18 cellular contexts compared by ENCODE assay signal in genomic region chr10:97961979-97962378, GRCh38.
DNase-seq lines count a peak whose midpoint lies in the region; ATAC-seq and TF ChIP-seq lines count a peak whose summit lies in the region.
"Had no signal": no experiment of that assay in that cellular context is flagged by ENCODE, and none has a peak within 500 bp of the region (broad histone marks: within the 10 kb centered on the region; RNA-seq: fewer than 3 reads in every experiment).

No MANE protein-coding gene starts in this region.

- peak; percentile 92 for ATAC-seq in left lung
- ATAC-seq in HG02840 (IDR thresholded peaks at IDR 0.05; ENCODE audit: low FRiP score, unreplicated experiment) = no peak
- ATAC-seq in activated CD8-positive, alpha-beta T cell treated with anti-CD3 and anti-CD28 coated beads, Interleukin-2, amount 10 ng/mL, durations not matched to agents 7 days and 5 days = no peak
- ATAC-seq: SK-N-SH treated with all-trans-retinoic acid at 6 μM for 48 hours had no signal

- peaks cover 0 to 61% of the 10 kb centered on the region in 2 donors for H3K27me3 ChIP-seq in left lung

- H3K27me3 Mint-ChIP-seq in activated CD8-positive, alpha-beta T cell treated with anti-CD3 and anti-CD28 coated beads, Interleukin-2, amount 10 ng/mL, durations not matched to agents 7 days and 5 days (ENCODE audit: low read depth) = peaks cover 11% of the 10 kb centered on the region

- no peaks in the 10 kb centered on the region for H3K36me3 Mint-ChIP-seq in activated CD8-positive, alpha-beta T cell treated with anti-CD3 and anti-CD28 coated beads, Interleukin-2, amount 10 ng/mL, durations not matched to agents 7 days and 5 days (ENCODE audit: low read depth)

- H3K4me1 ChIP-seq in left lung = no peaks in the 10 kb centered on the region

- CTCF ChIA-PET in activated CD8-positive, alpha-beta T cell treated with anti-CD3 and anti-CD28 coated beads, Interleukin-2, amount 10 ng/mL, durations not matched to agents 7 days and 5 days (lab: Charles Lee) = no interaction called here

- no peak for TF ChIP-seq CTCF in left lung (IDR thresholded peaks at IDR 0.05)

- DNase-seq in DMS53 (lab: John Stamatoyannopoulos, UW) (peak; percentile 72), H4 (ENCODE audit: low spot score) (peak; percentile 30), NCI-H510A (lab: John Stamatoyannopoulos, UW) (peak; percentile 19), left lung (peak in 1 of 2 donors; percentile 42), caudate nucleus (lab: John Stamatoyannopoulos, UW) (no peak), EL (no peak)
- no peak for DNase-seq in activated CD8-positive, alpha-beta T cell treated with anti-CD3 and anti-CD28 coated beads, Interleukin-2, amount 10 ng/mL, durations not matched to agents 7 days and 5 days
- DNase-seq: C1 segment of cervical spinal cord, HCEC 1CT, MG63, NCI-H1092, NCI-H146, NCI-H2107, SHP77, T-helper 1 cell had no signal

- no peak overlapping the region for H3K4me3 ChIP-seq in left lung
- H3K4me3 ChIP-seq: MG63 had no signal

- H3K4me3 Mint-ChIP-seq in activated CD8-positive, alpha-beta T cell treated with anti-CD3 and anti-CD28 coated beads, Interleukin-2, amount 10 ng/mL, durations not matched to agents 7 days and 5 days = no peak overlapping the region

- intact Hi-C loops in left lung (cut with DNase I) = no loop called here

- no peaks in the 10 kb centered on the region for H3K36me3 ChIP-seq in left lung
- H3K36me3 ChIP-seq: MG63 had no signal

- no peaks in the 10 kb centered on the region for H3K9me3 Mint-ChIP-seq in activated CD8-positive, alpha-beta T cell treated with anti-CD3 and anti-CD28 coated beads, Interleukin-2, amount 10 ng/mL, durations not matched to agents 7 days and 5 days (ENCODE audit: insufficient read depth)

- H3K27ac ChIP-seq in left lung (no peak overlapping the region), caudate nucleus (ENCODE audit: low read depth, low read length) (no peak overlapping the region)
- H3K27ac ChIP-seq: KMS-11 had no signal

- no peaks in the 10 kb centered on the region for H3K4me1 Mint-ChIP-seq in activated CD8-positive, alpha-beta T cell treated with anti-CD3 and anti-CD28 coated beads, Interleukin-2, amount 10 ng/mL, durations not matched to agents 7 days and 5 days (ENCODE audit: low read depth)

- H3K27ac Mint-ChIP-seq in activated CD8-positive, alpha-beta T cell treated with anti-CD3 and anti-CD28 coated beads, Interleukin-2, amount 10 ng/mL, durations not matched to agents 7 days and 5 days = no peak overlapping the region

- no peaks in the 10 kb centered on the region for H3K9me3 ChIP-seq in left lung
- H3K9me3 ChIP-seq: MG63 had no signal

- POLR2A ChIA-PET in activated CD8-positive, alpha-beta T cell treated with anti-CD3 and anti-CD28 coated beads, Interleukin-2, amount 10 ng/mL, durations not matched to agents 7 days and 5 days (lab: Charles Lee) = no interaction called here

Comparison
In these comparisons a context has a peak if more than half of its experiments do, and no peak if none do; other contexts are left out.
1. DNase-seq: peak in DMS53 (single experiment), H4 (single experiment) and NCI-H510A (single experiment); none in caudate nucleus (0 of 61), activated CD8-positive, alpha-beta T cell treated with anti-CD3 and anti-CD28 coated beads, Interleukin-2, amount 10 ng/mL, durations not matched to agents 7 days and 5 days (single experiment) and EL (single experiment).